Comparison of ENCODE assay signal across 25 cellular contexts in the genomic region with DNA sequence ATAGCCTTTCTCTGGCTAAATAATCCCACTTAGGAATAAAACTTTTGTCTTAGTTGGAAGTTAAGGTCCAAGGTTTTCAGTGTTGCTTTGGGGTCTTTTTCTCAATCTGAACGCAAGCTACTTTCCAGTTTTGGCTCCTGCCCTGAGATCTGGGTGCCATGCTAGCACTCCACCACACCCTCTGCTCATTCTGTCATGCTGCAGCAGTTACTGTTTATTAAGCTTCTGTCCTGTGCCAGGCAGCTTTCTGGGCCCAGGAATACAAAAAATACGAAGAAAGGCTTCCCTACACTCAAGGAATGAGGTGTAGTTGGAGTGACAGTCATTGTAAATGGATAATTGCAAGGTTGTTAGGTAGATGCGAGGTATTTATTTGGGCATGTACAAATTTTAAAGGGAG. TPM values are rescaled to one million over a fixed set of nuclear protein-coding genes. Genes with fewer than 3 reads are reported as not detected.
DNase-seq lines count a peak whose midpoint lies in the region; ATAC-seq and TF ChIP-seq lines count a peak whose summit lies in the region.
"Had no signal": no experiment of that assay in that cellular context is flagged by ENCODE, and none has a peak within 500 bp of the region (broad histone marks: within the 10 kb centered on the region; RNA-seq: fewer than 3 reads in every experiment).

No MANE protein-coding gene starts in this region.

- H3K36me3 ChIP-seq in heart left ventricle = no peaks in the 10 kb centered on the region
- H3K36me3 ChIP-seq in esophagus muscularis mucosa = no peaks in the 10 kb centered on the region
- H3K36me3 ChIP-seq in transverse colon = no peaks in the 10 kb centered on the region
- H3K36me3 ChIP-seq: BLaER1 treated with 17β-estradiol and CSF1 and Interleukin-3, amounts not matched to agents 10 nM and 100 nM; breast epithelium; WERI-Rb-1 had no signal

- H3K27ac Mint-ChIP-seq in osteocyte (ENCODE audit: unreplicated experiment) = no peak overlapping the region
- H3K27ac Mint-ChIP-seq: activated T-helper 2 cell treated with anti-CD3 and anti-CD28 coated beads, Interferon-gamma antibody, Interleukin-2, Interleukin-4, amounts not matched to agents 10 μg/mL and 5 μg/mL and 100 μg/mL, durations not matched to agents 14 hours and 24 hours and 36 hours; nephron; stimulated activated naive B cell treated with anti-CD40 and anti-IgM and Interleukin-4, amounts not matched to agents 10 μg/mL and 1 μg/mL and 100 μg/mL, for 72 hours; type B pancreatic cell had no signal

- peaks cover 37% of the 10 kb centered on the region for H3K4me1 Mint-ChIP-seq in osteocyte (ENCODE audit: unreplicated experiment)
- H3K4me1 Mint-ChIP-seq: stimulated activated naive B cell treated with anti-CD40 and anti-IgM and Interleukin-4, amounts not matched to agents 10 μg/mL and 1 μg/mL and 100 μg/mL, for 72 hours had no signal

- 96 to 97% (median 96%) methylated on average over 3 of the region's 3 CpGs for WGBS in heart left ventricle, 4 donors
- 81% methylated on average over 3 of the region's 3 CpGs for WGBS in esophagus muscularis mucosa
- WGBS in transverse colon (ENCODE audit: low coverage in 1 of 2), 2 donors = 79 to 84% methylated on average over 3 of the region's 3 CpGs

- H3K36me3 Mint-ChIP-seq in osteocyte (ENCODE audit: unreplicated experiment) = no peaks in the 10 kb centered on the region
- H3K36me3 Mint-ChIP-seq: type B pancreatic cell had no signal

- H3K27ac ChIP-seq in heart left ventricle (peak overlapping the region in 7 of 12 donors; percentile 18 to 81 (median 29)), esophagus muscularis mucosa (replicated peaks in 1 of 4) (peak overlapping the region; percentile 70 to 86 (median 71)), transverse colon (peak overlapping the region; percentile 62 to 74 (median 69))
- H3K27ac ChIP-seq: GM23248, WERI-Rb-1 had no signal

- no peaks in the 10 kb centered on the region for H3K27me3 Mint-ChIP-seq in osteocyte (ENCODE audit: unreplicated experiment)
- H3K27me3 Mint-ChIP-seq: stimulated activated naive B cell treated with anti-CD40 and anti-IgM and Interleukin-4, amounts not matched to agents 10 μg/mL and 1 μg/mL and 100 μg/mL, for 72 hours; type B pancreatic cell had no signal

- H3K9me3 Mint-ChIP-seq in osteocyte (ENCODE audit: unreplicated experiment) = no peaks in the 10 kb centered on the region
- H3K9me3 Mint-ChIP-seq: activated T-helper 2 cell treated with anti-CD3 and anti-CD28 coated beads, Interferon-gamma antibody, Interleukin-2, Interleukin-4, amounts not matched to agents 10 μg/mL and 5 μg/mL and 100 μg/mL, durations not matched to agents 14 hours and 24 hours and 36 hours; nephron; type B pancreatic cell had no signal

- H3K9me3 ChIP-seq in heart left ventricle (no peaks in the 10 kb centered on the region), esophagus muscularis mucosa (no peaks in the 10 kb centered on the region), transverse colon (no peaks in the 10 kb centered on the region)
- H3K9me3 ChIP-seq: breast epithelium had no signal

- H3K27me3 ChIP-seq in heart left ventricle (no peaks in the 10 kb centered on the region), esophagus muscularis mucosa (no peaks in the 10 kb centered on the region), transverse colon (no peaks in the 10 kb centered on the region)
- H3K27me3 ChIP-seq: BLaER1 treated with 17β-estradiol and CSF1 and Interleukin-3, amounts not matched to agents 10 nM and 100 nM; breast epithelium had no signal

- TF ChIP-seq CTCF in heart left ventricle (IDR thresholded peaks at IDR 0.05) = no peak
- TF ChIP-seq CTCF in esophagus muscularis mucosa (IDR thresholded peaks at IDR 0.05) = no peak
- TF ChIP-seq CTCF in osteocyte (IDR thresholded peaks at IDR 0.05) = no peak
- TF ChIP-seq CTCF in transverse colon (IDR thresholded peaks at IDR 0.05) = no peak

- no peak for TF ChIP-seq POLR2A in heart left ventricle (IDR thresholded peaks at IDR 0.05)
- TF ChIP-seq POLR2A in esophagus muscularis mucosa (IDR thresholded peaks at IDR 0.05; ENCODE audit: low read depth) = no peak
- TF ChIP-seq POLR2A in transverse colon (IDR thresholded peaks at IDR 0.05) = no peak

- H3K4me3 ChIP-seq in heart left ventricle = no peak overlapping the region
- no peak overlapping the region for H3K4me3 ChIP-seq in esophagus muscularis mucosa
- no peak overlapping the region for H3K4me3 ChIP-seq in transverse colon
- H3K4me3 ChIP-seq: BLaER1 treated with 17β-estradiol and CSF1 and Interleukin-3, amounts not matched to agents 10 nM and 100 nM; breast epithelium; coronary artery; GM23248; skin epidermis had no signal

- H3K4me1 ChIP-seq in heart left ventricle (peaks cover 0 to 55% (median 33%) of the 10 kb centered on the region in 12 donors), esophagus muscularis mucosa (peaks cover 36 to 59% (median 54%) of the 10 kb centered on the region in 4 donors), transverse colon (peaks cover 12 to 48% (median 24%) of the 10 kb centered on the region in 4 donors)
- H3K4me1 ChIP-seq: breast epithelium had no signal

- H3K4me3 Mint-ChIP-seq in osteocyte (ENCODE audit: unreplicated experiment) = no peak overlapping the region
- H3K4me3 Mint-ChIP-seq: nephron; stimulated activated naive B cell treated with anti-CD40 and anti-IgM and Interleukin-4, amounts not matched to agents 10 μg/mL and 1 μg/mL and 100 μg/mL, for 72 hours; type B pancreatic cell had no signal

- in situ Hi-C loops in transverse colon (cut with MboI; ENCODE audit: low pct_ligation_motif_present in 1 of 4, low pct_unique_long_range_greater_than_20kb in 1 of 4, low sequenced_read_pairs in 3 of 4) = no loop called here

- no peak for DNase-seq in heart left ventricle
- no peak for DNase-seq in left ventricle myocardium superior
- no peak for DNase-seq in esophagus muscularis mucosa (ENCODE audit: extremely low spot score)
- peak; percentile 44 for DNase-seq in osteocyte (ENCODE audit: extremely low spot score, unreplicated experiment)
- no peak for DNase-seq in transverse colon
- no peak for DNase-seq in NCI-H128 (lab: John Stamatoyannopoulos, UW; ENCODE audit: unreplicated experiment)
- no peak for DNase-seq in HUDEP-2 (lab: John Stamatoyannopoulos, UW; ENCODE audit: unreplicated experiment in 76 of 76)
- DNase-seq: activated CD4-positive, alpha-beta T cell treated with anti-CD3 and anti-CD28 coated beads, Interleukin-2, amount 50 U/mL, for 4 hours; activated CD8-positive, alpha-beta memory T cell treated with anti-CD3 and anti-CD28 coated beads, Interleukin-2, amount 50 U/mL, for 48 hours; GM23248; kidney glomerular epithelial cell; NCI-H1105 treated with DMSO at 0.1 percent for 48 hours; NCI-H2081; NCI-H446 treated with DMSO at 0.1 percent for 48 hours; posterior cingulate gyrus; stimulated activated naive B cell treated with anti-CD40 and anti-IgM and Interleukin-4, amounts not matched to agents 10 μg/mL and 1 μg/mL and 100 μg/mL, for 72 hours; WERI-Rb-1 had no signal

- intact Hi-C loops in heart left ventricle (cut with DNase I) (loop anchor here in 2 of 10 donors (5.0 to 10.0 kb wide), 2 partner anchors 44 to 58 kb away; a partner anchor contains a TSS), left ventricle myocardium superior (cut with micrococcal nuclease) (no loop called here), esophagus muscularis mucosa (cut with DNase I) (loop anchor here (5.0 kb wide), 1 partner anchor 44 kb away; a partner anchor contains a TSS), transverse colon (cut with DNase I; ENCODE audit: low total_unique reads) (no loop called here)

- TF ChIP-seq EP300 in esophagus muscularis mucosa (IDR thresholded peaks at IDR 0.05) (no peak), transverse colon (IDR thresholded peaks at IDR 0.05; ENCODE audit: low read depth) (no peak)

- ATAC-seq in heart left ventricle = no peak
- ATAC-seq in left ventricle myocardium superior = no peak
- no peak for ATAC-seq in GM21526 (IDR thresholded peaks at IDR 0.05; ENCODE audit: low FRiP score, unreplicated experiment)
- ATAC-seq: stimulated activated naive B cell treated with anti-CD40 and anti-IgM and Interleukin-4, amounts not matched to agents 10 μg/mL and 1 μg/mL and 100 μg/mL, for 72 hours had no signal

RNA-seq across cellular contexts. Expression of a gene that starts 46.3 kb away (rescaled TPM):
- total RNA-seq in heart left ventricle (100 to 1,000 TPM in 4 of 9 donors, 10 to 100 TPM in 5; 46.1 to 250 (median 95.5) TPM), left ventricle myocardium superior (43.5 TPM), esophagus muscularis mucosa (100 to 1,000 TPM; 214 to 272 (median 251) TPM), osteocyte (532 and 603 TPM in 2 replicates), transverse colon (100 to 1,000 TPM in 3 of 4 donors, 10 to 100 TPM in 1; 82.2 to 212 (median 183) TPM)
- 100 to 1,000 TPM in 1 of 2 donors, 10 to 100 TPM in 1; 67.0 to 176 TPM for polyA plus RNA-seq in heart left ventricle
